12 cellular contexts compared by ENCODE assay signal in the genomic region with DNA sequence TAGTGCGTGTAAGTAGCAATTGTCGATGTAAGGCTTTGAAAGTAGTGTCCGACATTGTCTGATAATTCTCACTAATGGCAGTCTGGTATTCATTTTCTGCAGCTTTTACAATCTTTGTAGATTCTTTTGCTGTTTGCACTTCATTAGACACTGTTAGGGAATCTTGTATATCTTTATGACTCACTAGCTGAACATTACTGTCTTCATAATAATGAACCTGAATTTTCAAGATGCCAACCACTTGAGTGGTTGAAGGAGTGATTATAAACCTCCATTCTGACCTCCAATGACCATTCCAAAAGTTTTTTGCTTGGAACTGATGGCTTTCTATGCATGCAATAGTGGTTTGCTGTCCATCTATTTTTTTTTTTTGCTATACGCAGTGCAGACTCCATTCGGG.
DNase-seq lines count a peak whose midpoint lies in the region; FAIRE-seq and TF ChIP-seq lines count a peak whose summit lies in the region.
"Had no signal": no experiment of that assay in that cellular context is flagged by ENCODE, and none has a peak within 500 bp of the region (broad histone marks: within the 10 kb centered on the region; RNA-seq: fewer than 3 reads in every experiment).

No MANE protein-coding gene starts in this region.

- TF ChIP-seq POLR2A in sigmoid colon (IDR thresholded peaks at IDR 0.05): no peak

- no peaks in the 10 kb centered on the region for H3K9me3 ChIP-seq in SJSA1 (replicated peaks)
- no peaks in the 10 kb centered on the region for H3K9me3 ChIP-seq in sigmoid colon
- H3K9me3 ChIP-seq: colonic mucosa, thyroid gland had no signal

- H3K4me1 ChIP-seq in SJSA1 (replicated peaks): peaks cover 57% of the 10 kb centered on the region
- H3K4me1 ChIP-seq in sigmoid colon: peaks cover 0 to 5% (median 0%) of the 10 kb centered on the region in 4 donors
- H3K4me1 ChIP-seq: colonic mucosa, thyroid gland had no signal

- intact Hi-C loops in sigmoid colon (cut with DNase I): no loop called here

- H3K4me3 ChIP-seq in SJSA1 (no peak overlapping the region), sigmoid colon (peak overlapping the region in 1 of 4 donors; percentile 33)
- H3K4me3 ChIP-seq: colonic mucosa, thyroid gland had no signal

- no peak for FAIRE-seq in frontal cortex (lab: Jason Lieb, UNC)

- H3K36me3 ChIP-seq in SJSA1 (no peaks in the 10 kb centered on the region), sigmoid colon (no peaks in the 10 kb centered on the region)
- H3K36me3 ChIP-seq: colonic mucosa, thyroid gland had no signal

- TF ChIP-seq EP300 in sigmoid colon (IDR thresholded peaks at IDR 0.05): no peak

- DNase-seq in EL (peak; percentile 93), SJSA1 (ENCODE audit: low read depth in 1 of 2, low spot score in 2 of 2) (peak in 1 of 2 experiments; percentile 87), fibroblast of peridontal ligament (ENCODE audit: extremely low read depth) (peak; percentile 77), GM13976 (ENCODE audit: low spot score) (no peak), sigmoid colon (no peak), frontal cortex (ENCODE audit: low spot score in 2 of 2) (no peak)
- DNase-seq in stimulated activated CD4-positive, alpha-beta T cell treated with anti-CD3 and anti-CD28 coated beads, Interleukin-4, amount 100 ng/mL, for 24 hours: no peak
- DNase-seq: activated CD4-positive, alpha-beta T cell treated with anti-CD3 and anti-CD28 coated beads, Interleukin-2, amount 10 ng/mL, durations not matched to agents 24 days and 14 days; colonic mucosa; NCI-H187; retina; thyroid gland had no signal

- no peaks in the 10 kb centered on the region for H3K27me3 ChIP-seq in SJSA1 (replicated peaks)
- H3K27me3 ChIP-seq in sigmoid colon: no peaks in the 10 kb centered on the region
- H3K27me3 ChIP-seq: colonic mucosa, thyroid gland had no signal

- peak overlapping the region; percentile 62 for H3K27ac ChIP-seq in SJSA1
- H3K27ac ChIP-seq in sigmoid colon: peak overlapping the region in 2 of 4 donors; percentile 21 to 31
- H3K27ac ChIP-seq: colonic mucosa, thyroid gland had no signal

- 84 to 91% methylated on average over 5 of the region's 5 CpGs for WGBS in sigmoid colon, 2 donors

- in situ Hi-C loops in GM13976 (cut with MboI; ENCODE audit: low sequenced_read_pairs, unreplicated experiment): no loop called here

- TF ChIP-seq CTCF in GM13976 (IDR thresholded peaks at IDR 0.05; ENCODE audit: borderline replicate concordance, control extremely low read depth, extremely low read depth, insufficient read depth, missing control alignments) (no peak), sigmoid colon (IDR thresholded peaks at IDR 0.05) (no peak)

Comparison
In these comparisons a context has a peak if more than half of its experiments do, and no peak if none do; other contexts are left out.
1. DNase-seq: peak in EL (single experiment) and fibroblast of peridontal ligament (single experiment); none in GM13976 (single experiment), sigmoid colon (single experiment), stimulated activated CD4-positive, alpha-beta T cell treated with anti-CD3 and anti-CD28 coated beads, Interleukin-4, amount 100 ng/mL, for 24 hours (single experiment) and frontal cortex (0 of 2).